ENCODE assay signal across 17 cellular contexts in the genomic region with DNA sequence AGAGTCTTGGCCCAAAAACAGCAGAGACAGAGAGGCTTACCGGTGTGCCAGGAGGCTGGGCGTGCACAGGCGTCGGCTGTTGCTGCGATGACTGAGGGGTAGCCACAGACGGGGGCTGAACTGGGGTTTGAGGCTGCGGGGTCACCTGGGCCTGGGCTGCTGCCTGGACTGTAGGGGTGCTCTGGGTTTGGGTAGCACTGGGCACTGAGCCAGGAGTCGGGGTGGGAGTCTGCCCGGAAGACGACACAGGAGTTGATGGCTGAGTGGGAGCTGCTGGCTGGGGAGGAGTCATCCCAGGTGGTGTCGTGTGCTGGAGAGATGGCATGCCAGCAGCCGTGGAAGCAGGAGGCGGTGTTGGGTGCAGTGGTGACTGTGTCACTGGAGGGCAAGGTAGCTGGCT.
"Had no signal": no experiment of that assay in that cellular context is flagged by ENCODE, and none has a peak within 500 bp of the region (broad histone marks: within the 10 kb centered on the region; RNA-seq: fewer than 3 reads in every experiment).

No MANE protein-coding gene starts in this region.

- H3K4me1 Mint-ChIP-seq: activated CD4-positive, alpha-beta T cell treated with anti-CD3 and anti-CD28 coated beads for 36 hours; activated T-helper 17 cell treated with anti-CD3 and anti-CD28 coated beads, Interleukin-2, amount 50 U/mL, for 72 hours; neural crest cell had no signal

- H3K27me3 Mint-ChIP-seq: activated CD4-positive, alpha-beta T cell treated with anti-CD3 and anti-CD28 coated beads for 36 hours; activated CD8-positive, alpha-beta T cell treated with anti-CD3 and anti-CD28 coated beads for 36 hours; activated T-helper 17 cell treated with anti-CD3 and anti-CD28 coated beads, Interleukin-2, amount 50 U/mL, for 72 hours had no signal

- H3K9me3 Mint-ChIP-seq: activated CD8-positive, alpha-beta T cell treated with anti-CD3 and anti-CD28 coated beads for 36 hours; activated naive CD4-positive, alpha-beta T cell treated with anti-CD3 and anti-CD28 coated beads, Interleukin-2, amount 50 U/mL, for 72 hours; activated T-helper 17 cell treated with anti-CD3 and anti-CD28 coated beads, Interleukin-2, amount 50 U/mL, for 72 hours; neural crest cell had no signal

- H3K27ac Mint-ChIP-seq: activated CD4-positive, alpha-beta T cell treated with anti-CD3 and anti-CD28 coated beads for 36 hours; activated CD8-positive, alpha-beta T cell treated with anti-CD3 and anti-CD28 coated beads for 36 hours; activated naive CD4-positive, alpha-beta T cell treated with anti-CD3 and anti-CD28 coated beads, Interleukin-2, amount 50 U/mL, for 72 hours; activated T-helper 17 cell treated with anti-CD3 and anti-CD28 coated beads, Interleukin-2, amount 50 U/mL, for 72 hours had no signal

- DNase-seq: activated CD4-positive, alpha-beta T cell treated with anti-CD3 and anti-CD28 coated beads for 36 hours; activated CD8-positive, alpha-beta memory T cell treated with anti-CD3 and anti-CD28 coated beads, Interleukin-2, amount 50 U/mL, for 4 hours; activated CD8-positive, alpha-beta T cell treated with anti-CD3 and anti-CD28 coated beads for 36 hours; amniotic stem cell; brain microvascular endothelial cell; cerebellar nuclear complex; esophagus squamous epithelium; foreskin fibroblast; mesenchymal stem cell; stimulated activated CD4-positive, alpha-beta T cell treated with anti-CD3 and anti-CD28 coated beads, Interleukin-4, amount 100 ng/mL, for 4 hours; T-helper 9 cell; tibial artery had no signal

- H3K4me3 Mint-ChIP-seq: activated CD4-positive, alpha-beta T cell treated with anti-CD3 and anti-CD28 coated beads for 36 hours; activated CD8-positive, alpha-beta T cell treated with anti-CD3 and anti-CD28 coated beads for 36 hours; activated T-helper 17 cell treated with anti-CD3 and anti-CD28 coated beads, Interleukin-2, amount 50 U/mL, for 72 hours; neural crest cell had no signal

- H3K4me3 ChIP-seq: esophagus squamous epithelium, pancreas, skin epidermis, tibial artery had no signal

- H3K27me3 ChIP-seq: brain microvascular endothelial cell, esophagus squamous epithelium, pancreas, tibial artery had no signal

- H3K27ac ChIP-seq: brain microvascular endothelial cell, esophagus squamous epithelium, pancreas, skin epidermis, tibial artery had no signal

- ATAC-seq: activated CD4-positive, alpha-beta T cell treated with anti-CD3 and anti-CD28 coated beads for 36 hours; activated CD8-positive, alpha-beta T cell treated with anti-CD3 and anti-CD28 coated beads for 36 hours; activated naive CD4-positive, alpha-beta T cell treated with anti-CD3 and anti-CD28 coated beads, Interleukin-2, amount 50 U/mL, for 72 hours; activated T-helper 17 cell treated with anti-CD3 and anti-CD28 coated beads, Interleukin-2, amount 50 U/mL, for 72 hours; pancreas had no signal

- H3K9me3 ChIP-seq: esophagus squamous epithelium, pancreas, tibial artery had no signal
